ENCODE assay signal across 1 cellular context in genomic region chr14:74622257-74622656, GRCh38.
TF ChIP-seq lines count a peak whose summit lies in the region.

No MANE protein-coding gene starts in this region.

TF ChIP-seq in HepG2, 621 proteins besides CTCF, POLR2A, EP300 and RAD21 (continued from another document):
- TF ChIP-seq NFE2L2 (IDR thresholded peaks at IDR 0.05; ENCODE audit: low read length): 0 out of 2 replicates have a peak, but pooled peaks have one; percentile 18
- TF ChIP-seq MBNL3 (CRISPR knock-in tag; conservative IDR thresholded peaks at IDR 0.05): no peak
- TF ChIP-seq CREM (IDR thresholded peaks at IDR 0.05): no peak
- no peak for TF ChIP-seq CREM (CRISPR knock-in tag; IDR thresholded peaks at IDR 0.05)
